Comparison of ENCODE assay signal across 11 cellular contexts in genomic region chr20:35502352-35502751, GRCh38. TPM values are rescaled to one million over a fixed set of nuclear protein-coding genes. Genes with fewer than 3 reads are reported as not detected.
DNase-seq lines count a peak whose midpoint lies in the region; ATAC-seq and TF ChIP-seq lines count a peak whose summit lies in the region.
"Had no signal": no experiment of that assay in that cellular context is flagged by ENCODE, and none has a peak within 500 bp of the region (broad histone marks: within the 10 kb centered on the region; RNA-seq: fewer than 3 reads in every experiment).

No MANE protein-coding gene starts in this region.

- DNase-seq in NOMO-1 (lab: John Stamatoyannopoulos, UW; ENCODE audit: unreplicated experiment in 2 of 2) (peak; percentile 65 to 72), memory B cell (ENCODE audit: low spot score in 2 of 2) (peak; percentile 58 to 68), DMS153 (lab: John Stamatoyannopoulos, UW) (no peak), SW 1271 (lab: John Stamatoyannopoulos, UW) (no peak), type B pancreatic cell (ENCODE audit: extremely low spot score, unreplicated experiment) (no peak)
- no peak for DNase-seq in stimulated activated naive CD8-positive, alpha-beta T cell treated with anti-CD3 and anti-CD28 coated beads, Interleukin-15, Interleukin-2, amounts not matched to agents 100 U/mL and 50 U/mL, for 24 hours
- DNase-seq: activated CD4-positive, alpha-beta T cell treated with anti-CD3 and anti-CD28 coated beads, Interleukin-2, amount 50 U/mL, for 4 hours; adrenal gland; NCI-H1436 treated with DMSO at 0.1 percent for 48 hours had no signal

- H3K9me3 Mint-ChIP-seq in memory B cell (no peaks in the 10 kb centered on the region), type B pancreatic cell (no peaks in the 10 kb centered on the region)

- TF ChIP-seq POLR2A in GM18505 (IDR thresholded peaks at IDR 0.05; ENCODE audit: borderline replicate concordance, extremely low read depth, insufficient read depth, insufficient read length) = no peak

- H3K36me3 Mint-ChIP-seq in memory B cell = peaks cover 49% of the 10 kb centered on the region
- H3K36me3 Mint-ChIP-seq in type B pancreatic cell = peaks cover 19% of the 10 kb centered on the region

- H3K4me1 Mint-ChIP-seq in memory B cell (peaks cover 53% of the 10 kb centered on the region), type B pancreatic cell (ENCODE audit: unreplicated experiment) (no peaks in the 10 kb centered on the region)

- H3K27ac Mint-ChIP-seq in memory B cell (peak overlapping the region; percentile 40), type B pancreatic cell (no peak overlapping the region)

- ATAC-seq in GM18505 (IDR thresholded peaks at IDR 0.05; ENCODE audit: unreplicated experiment) = peak; percentile 55
- peak; percentile 70 for ATAC-seq in HG02610 (IDR thresholded peaks at IDR 0.05; ENCODE audit: unreplicated experiment)
- ATAC-seq in memory B cell (ENCODE audit: low read depth) = peak; percentile 97
- no peak for ATAC-seq in stimulated activated naive CD8-positive, alpha-beta T cell treated with anti-CD3 and anti-CD28 coated beads, Interleukin-15, Interleukin-2, amounts not matched to agents 100 U/mL and 50 U/mL, for 24 hours

- H3K4me3 Mint-ChIP-seq in memory B cell (peak overlapping the region; percentile 66), type B pancreatic cell (no peak overlapping the region)

- TF ChIP-seq CTCF in type B pancreatic cell (conservative IDR thresholded peaks at IDR 0.05) = no peak

- H3K27me3 Mint-ChIP-seq in memory B cell (no peaks in the 10 kb centered on the region), type B pancreatic cell (no peaks in the 10 kb centered on the region)

RNA-seq across cellular contexts. Expression of gene C20orf173, which starts 27.1 kb away (rescaled TPM):
- not detected in 2 replicates for total RNA-seq in type B pancreatic cell (ENCODE audit: low replicate concordance)
- total RNA-seq: adrenal gland had no signal

RNA-seq across cellular contexts. Expression of gene ERGIC3, which starts 39.5 kb away (rescaled TPM):
- 264 and 288 TPM in 2 replicates for total RNA-seq in type B pancreatic cell (ENCODE audit: low replicate concordance)

RNA-seq across cellular contexts. Expression of gene CEP250, which starts 47.0 kb away (rescaled TPM):
- total RNA-seq in type B pancreatic cell (ENCODE audit: low replicate concordance) = 48.7 and 57.1 TPM in 2 replicates

Comparison
In these comparisons a context has a peak if more than half of its experiments do, and no peak if none do; other contexts are left out.
1. DNase-seq: peak in NOMO-1 (2 of 2) and memory B cell (2 of 2); none in stimulated activated naive CD8-positive, alpha-beta T cell treated with anti-CD3 and anti-CD28 coated beads, Interleukin-15, Interleukin-2, amounts not matched to agents 100 U/mL and 50 U/mL, for 24 hours (single experiment), DMS153 (single experiment), SW 1271 (0 of 2) and type B pancreatic cell (single experiment).